ENCODE assay signal across 28 cellular contexts in genomic region chr9:136765041-136765440, GRCh38. TPM values are rescaled to one million over a fixed set of nuclear protein-coding genes. Genes with fewer than 3 reads are reported as not detected.
DNase-seq lines count a peak whose midpoint lies in the region; ATAC-seq and TF ChIP-seq lines count a peak whose summit lies in the region.
"Had no signal": no experiment of that assay in that cellular context is flagged by ENCODE, and none has a peak within 500 bp of the region (broad histone marks: within the 10 kb centered on the region; RNA-seq: fewer than 3 reads in every experiment).

No MANE protein-coding gene starts in this region.

- no peaks in the 10 kb centered on the region for H3K36me3 ChIP-seq in endocrine pancreas (ENCODE audit: control insufficient read depth, insufficient read depth, low read length)
- H3K36me3 ChIP-seq in upper lobe of right lung = no peaks in the 10 kb centered on the region
- H3K36me3 ChIP-seq: BE2C, cardiac muscle cell, MG63, neural progenitor cell, prostate gland, tibial nerve had no signal

- H3K9me3 ChIP-seq in endocrine pancreas (ENCODE audit: control insufficient read depth, low read length) = no peaks in the 10 kb centered on the region
- no peaks in the 10 kb centered on the region for H3K9me3 ChIP-seq in upper lobe of right lung
- H3K9me3 ChIP-seq: BE2C, MG63, prostate gland, tibial nerve had no signal

- peak; percentile 56 for DNase-seq in activated effector memory CD4-positive, alpha-beta T cell treated with anti-CD3 and anti-CD28 coated beads, Interleukin-2, amount 50 U/mL, for 16 hours
- no peak for DNase-seq in activated effector memory CD4-positive, alpha-beta T cell treated with Interleukin-2 at 50 U/mL for 16 hours
- peak; percentile 51 for DNase-seq in left lobe of liver (ENCODE audit: low spot score)
- DNase-seq in upper lobe of right lung = peak; percentile 64
- DNase-seq: activated CD4-positive, CD25-positive, alpha-beta regulatory T cell treated with anti-CD3 and anti-CD28 coated beads, Interleukin-2, amount 50 U/mL, for 72 hours; activated CD8-positive, alpha-beta T cell treated with anti-CD3 and anti-CD28 coated beads, Interleukin-2, amount 10 ng/mL, durations not matched to agents 7 days and 5 days; activated naive CD4-positive, alpha-beta T cell treated with Interleukin-2 at 50 U/mL for 16 hours; activated T-cell treated with anti-CD3 and anti-CD28 coated beads, Interleukin-2, amount 50 U/mL, for 1 hour; BE2C; HCEC 1CT; MG63; NCI-H1694; SHP77 treated with DMSO at 0.1 percent for 48 hours; stimulated activated CD4-positive, alpha-beta T cell treated with anti-CD3 and anti-CD28 coated beads, Interleukin-2, amount 100 ng/mL, for 48 hours had no signal

- H3K27ac ChIP-seq in upper lobe of right lung = no peak overlapping the region
- H3K27ac ChIP-seq: cardiac muscle cell, neural progenitor cell, prostate gland, tibial nerve had no signal

- H3K27me3 ChIP-seq in endocrine pancreas (ENCODE audit: control insufficient read depth, insufficient read depth, low read length) (no peaks in the 10 kb centered on the region), upper lobe of right lung (no peaks in the 10 kb centered on the region)
- H3K27me3 ChIP-seq: BE2C, cardiac muscle cell had no signal

- intact Hi-C loops in upper lobe of right lung (cut with DNase I) = no loop called here

- H3K4me3 ChIP-seq in endocrine pancreas (ENCODE audit: control insufficient read depth, insufficient read depth, low read length) = no peak overlapping the region
- H3K4me3 ChIP-seq in upper lobe of right lung = no peak overlapping the region
- H3K4me3 ChIP-seq: cardiac muscle cell, MG63, neural progenitor cell, prostate gland, tibial nerve had no signal

- H3K4me1 ChIP-seq in endocrine pancreas (ENCODE audit: control insufficient read depth, insufficient read depth, low read length) (no peaks in the 10 kb centered on the region), upper lobe of right lung (no peaks in the 10 kb centered on the region)
- H3K4me1 ChIP-seq: prostate gland had no signal

- H3K9ac ChIP-seq in endocrine pancreas (ENCODE audit: control insufficient read depth, insufficient read depth, low read length) = peak overlapping the region; percentile 36
- H3K9ac ChIP-seq: neural progenitor cell had no signal

- TF ChIP-seq CTCF in upper lobe of right lung (IDR thresholded peaks at IDR 0.05) = no peak

- peak; percentile 40 for ATAC-seq in left lobe of liver
- ATAC-seq in upper lobe of right lung = no peak
- no peak for ATAC-seq in HG02870 (IDR thresholded peaks at IDR 0.05; ENCODE audit: unreplicated experiment)
- ATAC-seq in GM18502 (IDR thresholded peaks at IDR 0.05; ENCODE audit: poor library complexity, unreplicated experiment) = no peak
- ATAC-seq in GM21367 (IDR thresholded peaks at IDR 0.05; ENCODE audit: unreplicated experiment) = no peak
- ATAC-seq: activated CD8-positive, alpha-beta T cell treated with anti-CD3 and anti-CD28 coated beads, Interleukin-2, amount 10 ng/mL, durations not matched to agents 7 days and 5 days had no signal

RNA-seq across cellular contexts. Expression of gene LCN15, which starts 0.7 kb away (rescaled TPM):
- not detected for total RNA-seq in left lobe of liver
- not detected for total RNA-seq in upper lobe of right lung
- total RNA-seq: A172; activated CD8-positive, alpha-beta T cell treated with anti-CD3 and anti-CD28 coated beads, Interleukin-2, amount 10 ng/mL, durations not matched to agents 7 days and 5 days; Daoy; endothelial cell of umbilical vein; lower leg skin; mucosa of gallbladder; tibial nerve had no signal

RNA-seq across cellular contexts. Expression of gene LCN8, which starts 7.0 kb away (rescaled TPM):
- total RNA-seq in left lobe of liver = not detected
- total RNA-seq in upper lobe of right lung = not detected
- total RNA-seq: A172; activated CD8-positive, alpha-beta T cell treated with anti-CD3 and anti-CD28 coated beads, Interleukin-2, amount 10 ng/mL, durations not matched to agents 7 days and 5 days; cardiac muscle cell; Daoy; dermis microvascular lymphatic vessel endothelial cell; endothelial cell of umbilical vein; lower leg skin; mucosa of gallbladder; prostate gland had no signal

RNA-seq across cellular contexts. Expression of gene LCN6, which starts 16.7 kb away (rescaled TPM):
- total RNA-seq in left lobe of liver (not detected), upper lobe of right lung (21.5 TPM)
- total RNA-seq: A172; activated CD8-positive, alpha-beta T cell treated with anti-CD3 and anti-CD28 coated beads, Interleukin-2, amount 10 ng/mL, durations not matched to agents 7 days and 5 days; cardiac muscle cell; Daoy; dermis microvascular lymphatic vessel endothelial cell; endothelial cell of umbilical vein had no signal

RNA-seq across cellular contexts. Expression of gene LCN10, which starts 22.3 kb away (rescaled TPM):
- 0.15 TPM for total RNA-seq in left lobe of liver
- total RNA-seq in upper lobe of right lung = 11.2 TPM
- total RNA-seq: A172, Daoy, endothelial cell of umbilical vein had no signal

RNA-seq across cellular contexts. Expression of gene TMEM141, which starts 26.1 kb away (rescaled TPM):
- total RNA-seq in left lobe of liver (55.1 TPM), upper lobe of right lung (64.4 TPM)

Comparison
In these comparisons a context has a peak if more than half of its experiments do, and no peak if none do; other contexts are left out.
1. RNA of gene LCN6, which starts 16.7 kb away (total RNA-seq): 21.5 TPM in upper lobe of right lung (single experiment); not detected in left lobe of liver (single experiment); every median in the first group is over 10 times any median in the second.